27 cellular contexts compared by ENCODE assay signal in the genomic region with DNA sequence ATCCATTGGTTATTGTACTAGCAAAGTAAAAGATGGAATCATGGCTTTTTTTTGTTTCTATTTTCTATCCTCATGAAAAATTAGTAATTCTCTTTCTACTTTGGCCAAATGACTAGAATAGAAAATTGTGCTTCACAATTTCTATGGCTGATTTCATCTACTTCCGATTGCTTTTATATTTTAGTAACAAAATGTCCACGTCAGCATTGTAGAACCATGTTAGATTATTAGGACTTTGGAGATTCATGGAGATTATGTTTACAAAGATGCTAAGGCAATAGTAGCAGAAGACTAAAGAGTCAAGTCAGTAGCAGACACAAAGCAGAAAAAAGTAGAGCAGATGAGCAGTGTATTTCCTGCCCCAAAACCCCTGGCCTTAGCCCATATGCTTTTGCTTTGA.
"Had no signal": no experiment of that assay in that cellular context is flagged by ENCODE, and none has a peak within 500 bp of the region (broad histone marks: within the 10 kb centered on the region; RNA-seq: fewer than 3 reads in every experiment).

No MANE protein-coding gene starts in this region.

- H3K27me3 ChIP-seq: colonic mucosa, esophagus squamous epithelium, gastrocnemius medialis, heart right ventricle, left lung had no signal

- H3K36me3 Mint-ChIP-seq: mesothelial cell of epicardium had no signal

- H3K27ac Mint-ChIP-seq: dendritic cell treated with granulocyte-macrophage colony-stimulating factor and Interleukin-4, amounts not matched to agents 40 ng/mL and 50 ng/mL, for 4 days; effector memory CD8-positive, alpha-beta T cell; endodermal cell; mesothelial cell of epicardium had no signal

- H3K9me3 ChIP-seq: colonic mucosa, esophagus squamous epithelium, gastrocnemius medialis, heart right ventricle, left lung, lower lobe of right lung, mucosa of descending colon had no signal

- H3K4me3 ChIP-seq: colonic mucosa, esophagus squamous epithelium, gastrocnemius medialis, heart right ventricle, left lung, lower lobe of right lung, mucosa of descending colon had no signal

- H3K9me3 Mint-ChIP-seq: dendritic cell treated with granulocyte-macrophage colony-stimulating factor and Interleukin-4, amounts not matched to agents 40 ng/mL and 50 ng/mL, for 4 days; effector memory CD8-positive, alpha-beta T cell; endodermal cell; mesothelial cell of epicardium had no signal

- H3K36me3 ChIP-seq: colonic mucosa, esophagus squamous epithelium, gastrocnemius medialis, heart right ventricle, left lung, lower lobe of right lung had no signal

- FAIRE-seq: endometrium, islet of Langerhans, keratinocyte had no signal

- H3K4me1 ChIP-seq: colonic mucosa, esophagus squamous epithelium, gastrocnemius medialis, heart right ventricle, left lung, lower lobe of right lung had no signal

- ATAC-seq: effector memory CD8-positive, alpha-beta T cell; esophagus mucosa; gastrocnemius medialis; heart right ventricle; left cardiac atrium; left lung; left ventricle myocardium superior; lower lobe of right lung; mucosa of descending colon had no signal

- H3K4me3 Mint-ChIP-seq: dendritic cell treated with granulocyte-macrophage colony-stimulating factor and Interleukin-4, amounts not matched to agents 40 ng/mL and 50 ng/mL, for 4 days; effector memory CD8-positive, alpha-beta T cell; endodermal cell; mesothelial cell of epicardium had no signal

- H3K27me3 Mint-ChIP-seq: dendritic cell treated with granulocyte-macrophage colony-stimulating factor and Interleukin-4, amounts not matched to agents 40 ng/mL and 50 ng/mL, for 4 days; effector memory CD8-positive, alpha-beta T cell had no signal

- DNase-seq: colonic mucosa; cortex of kidney; effector CD8-positive, alpha-beta T cell; effector memory CD8-positive, alpha-beta T cell; endodermal cell; erythroblast; esophagus squamous epithelium; foreskin fibroblast; foreskin melanocyte; gastrocnemius medialis; glutamatergic neuron; head of caudate nucleus; heart right ventricle; hippocampal formation; left cardiac atrium; left ventricle myocardium superior; lower lobe of right lung; mesenchymal stem cell; mucosa of descending colon had no signal

- H3K27ac ChIP-seq: colonic mucosa, epithelial cell of prostate, esophagus squamous epithelium, gastrocnemius medialis, heart right ventricle, left lung, lower lobe of right lung had no signal

- H3K4me1 Mint-ChIP-seq: mesothelial cell of epicardium had no signal
